ENCODE assay signal across 2 cellular contexts in genomic region chr15:32774022-32774421, GRCh38.
TF ChIP-seq lines count a peak whose summit lies in the region.

No MANE protein-coding gene starts in this region.

TF ChIP-seq in HepG2, 621 proteins besides CTCF, POLR2A, EP300 and RAD21:
- TF ChIP-seq, protein P1, sequence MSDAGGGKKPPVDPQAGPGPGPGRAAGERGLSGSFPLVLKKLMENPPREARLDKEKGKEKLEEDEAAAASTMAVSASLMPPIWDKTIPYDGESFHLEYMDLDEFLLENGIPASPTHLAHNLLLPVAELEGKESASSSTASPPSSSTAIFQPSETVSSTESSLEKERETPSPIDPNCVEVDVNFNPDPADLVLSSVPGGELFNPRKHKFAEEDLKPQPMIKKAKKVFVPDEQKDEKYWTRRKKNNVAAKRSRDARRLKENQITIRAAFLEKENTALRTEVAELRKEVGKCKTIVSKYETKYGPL (CRISPR knock-in tag; IDR thresholded peaks at IDR 0.05), result no peak
- TF ChIP-seq SOX13 (IDR thresholded peaks at IDR 0.05) (no peak), SOX13 (CRISPR knock-in tag; conservative IDR thresholded peaks at IDR 0.05 in 1 of 2, IDR thresholded peaks at IDR 0.05 in 1 of 2) (peak in 1 of 2 experiments; percentile 52; a peak in 2 of 4 replicates), PPARG (CRISPR knock-in tag; conservative IDR thresholded peaks at IDR 0.05) (no peak), ZNF839 (CRISPR knock-in tag; IDR thresholded peaks at IDR 0.05; ENCODE audit: borderline replicate concordance) (no peak), FOSL2 (CRISPR knock-in tag; IDR thresholded peaks at IDR 0.05) (peak; percentile 78), ZNF605 (CRISPR knock-in tag; IDR thresholded peaks at IDR 0.05) (no peak)
- TF ChIP-seq, protein P2, sequence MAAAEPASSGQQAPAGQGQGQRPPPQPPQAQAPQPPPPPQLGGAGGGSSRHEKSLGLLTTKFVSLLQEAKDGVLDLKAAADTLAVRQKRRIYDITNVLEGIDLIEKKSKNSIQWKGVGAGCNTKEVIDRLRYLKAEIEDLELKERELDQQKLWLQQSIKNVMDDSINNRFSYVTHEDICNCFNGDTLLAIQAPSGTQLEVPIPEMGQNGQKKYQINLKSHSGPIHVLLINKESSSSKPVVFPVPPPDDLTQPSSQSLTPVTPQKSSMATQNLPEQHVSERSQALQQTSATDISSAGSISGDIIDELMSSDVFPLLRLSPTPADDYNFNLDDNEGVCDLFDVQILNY (CRISPR knock-in tag; conservative IDR thresholded peaks at IDR 0.05), result no peak

TF ChIP-seq in SK-N-SH, 30 proteins besides CTCF, POLR2A, EP300 and RAD21:
- no peak for TF ChIP-seq ZBTB33 (IDR thresholded peaks at IDR 0.05; ENCODE audit: borderline replicate concordance, low read depth)
- TF ChIP-seq GABPA (IDR thresholded peaks at IDR 0.05; ENCODE audit: low read depth), result no peak
- no peak for TF ChIP-seq CHD2 (IDR thresholded peaks at IDR 0.05; ENCODE audit: low read length, partially characterized antibody)
- TF ChIP-seq PBX3 (IDR thresholded peaks at IDR 0.05), result 0 out of 2 replicates have a peak, but pooled peaks have one; percentile 30
- TF ChIP-seq FOSL2 (IDR thresholded peaks at IDR 0.05; ENCODE audit: borderline replicate concordance, low read depth), result peak; percentile 73; the same call in 1 of the 2 replicates
- TF ChIP-seq, protein P3, sequence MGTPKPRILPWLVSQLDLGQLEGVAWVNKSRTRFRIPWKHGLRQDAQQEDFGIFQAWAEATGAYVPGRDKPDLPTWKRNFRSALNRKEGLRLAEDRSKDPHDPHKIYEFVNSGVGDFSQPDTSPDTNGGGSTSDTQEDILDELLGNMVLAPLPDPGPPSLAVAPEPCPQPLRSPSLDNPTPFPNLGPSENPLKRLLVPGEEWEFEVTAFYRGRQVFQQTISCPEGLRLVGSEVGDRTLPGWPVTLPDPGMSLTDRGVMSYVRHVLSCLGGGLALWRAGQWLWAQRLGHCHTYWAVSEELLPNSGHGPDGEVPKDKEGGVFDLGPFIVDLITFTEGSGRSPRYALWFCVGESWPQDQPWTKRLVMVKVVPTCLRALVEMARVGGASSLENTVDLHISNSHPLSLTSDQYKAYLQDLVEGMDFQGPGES (IDR thresholded peaks at IDR 0.05; ENCODE audit: low read depth, low read length), result no peak
- TF ChIP-seq, protein P4, sequence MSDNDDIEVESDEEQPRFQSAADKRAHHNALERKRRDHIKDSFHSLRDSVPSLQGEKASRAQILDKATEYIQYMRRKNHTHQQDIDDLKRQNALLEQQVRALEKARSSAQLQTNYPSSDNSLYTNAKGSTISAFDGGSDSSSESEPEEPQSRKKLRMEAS (IDR thresholded peaks at IDR 0.05; ENCODE audit: low read depth), result peak; percentile 43; the same call in 1 of the 2 replicates
- TF ChIP-seq TEAD4 (IDR thresholded peaks at IDR 0.05; ENCODE audit: borderline replicate concordance, insufficient read depth), result peak; percentile 15; the same call in 1 of the 2 replicates
- TF ChIP-seq ELF1 (IDR thresholded peaks at IDR 0.05), result no peak
- 0 out of 2 replicates have a peak, but pooled peaks have one; percentile 39 for TF ChIP-seq RXRA (IDR thresholded peaks at IDR 0.05; ENCODE audit: borderline replicate concordance, low read depth)
- peak; percentile 71 for TF ChIP-seq JUND (IDR thresholded peaks at IDR 0.05)
- TF ChIP-seq YY1 (IDR thresholded peaks at IDR 0.05; ENCODE audit: low read depth), result no peak
- TF ChIP-seq FOXM1 (IDR thresholded peaks at IDR 0.05; ENCODE audit: low read depth), result 0 out of 2 replicates have a peak, but pooled peaks have one; percentile 12
- TF ChIP-seq, protein P5, sequence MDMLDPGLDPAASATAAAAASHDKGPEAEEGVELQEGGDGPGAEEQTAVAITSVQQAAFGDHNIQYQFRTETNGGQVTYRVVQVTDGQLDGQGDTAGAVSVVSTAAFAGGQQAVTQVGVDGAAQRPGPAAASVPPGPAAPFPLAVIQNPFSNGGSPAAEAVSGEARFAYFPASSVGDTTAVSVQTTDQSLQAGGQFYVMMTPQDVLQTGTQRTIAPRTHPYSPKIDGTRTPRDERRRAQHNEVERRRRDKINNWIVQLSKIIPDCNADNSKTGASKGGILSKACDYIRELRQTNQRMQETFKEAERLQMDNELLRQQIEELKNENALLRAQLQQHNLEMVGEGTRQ (IDR thresholded peaks at IDR 0.05; ENCODE audit: borderline replicate concordance, low read depth, low read length), result no peak
- peak; percentile 60 for TF ChIP-seq TCF12 (IDR thresholded peaks at IDR 0.05)
- TF ChIP-seq POLR2AphosphoS5 (IDR thresholded peaks at IDR 0.05; ENCODE audit: low read depth, low read length), result no peak; the same call in 1 of the 2 replicates
- no peak; the same call in 1 of the 2 replicates for TF ChIP-seq MEF2A (IDR thresholded peaks at IDR 0.05; ENCODE audit: borderline replicate concordance, low read depth)
- TF ChIP-seq GATA2 (CRISPR knock-in tag; IDR thresholded peaks at IDR 0.05), result no peak
